Comparison of ENCODE assay signal across 10 cellular contexts in the genomic region with DNA sequence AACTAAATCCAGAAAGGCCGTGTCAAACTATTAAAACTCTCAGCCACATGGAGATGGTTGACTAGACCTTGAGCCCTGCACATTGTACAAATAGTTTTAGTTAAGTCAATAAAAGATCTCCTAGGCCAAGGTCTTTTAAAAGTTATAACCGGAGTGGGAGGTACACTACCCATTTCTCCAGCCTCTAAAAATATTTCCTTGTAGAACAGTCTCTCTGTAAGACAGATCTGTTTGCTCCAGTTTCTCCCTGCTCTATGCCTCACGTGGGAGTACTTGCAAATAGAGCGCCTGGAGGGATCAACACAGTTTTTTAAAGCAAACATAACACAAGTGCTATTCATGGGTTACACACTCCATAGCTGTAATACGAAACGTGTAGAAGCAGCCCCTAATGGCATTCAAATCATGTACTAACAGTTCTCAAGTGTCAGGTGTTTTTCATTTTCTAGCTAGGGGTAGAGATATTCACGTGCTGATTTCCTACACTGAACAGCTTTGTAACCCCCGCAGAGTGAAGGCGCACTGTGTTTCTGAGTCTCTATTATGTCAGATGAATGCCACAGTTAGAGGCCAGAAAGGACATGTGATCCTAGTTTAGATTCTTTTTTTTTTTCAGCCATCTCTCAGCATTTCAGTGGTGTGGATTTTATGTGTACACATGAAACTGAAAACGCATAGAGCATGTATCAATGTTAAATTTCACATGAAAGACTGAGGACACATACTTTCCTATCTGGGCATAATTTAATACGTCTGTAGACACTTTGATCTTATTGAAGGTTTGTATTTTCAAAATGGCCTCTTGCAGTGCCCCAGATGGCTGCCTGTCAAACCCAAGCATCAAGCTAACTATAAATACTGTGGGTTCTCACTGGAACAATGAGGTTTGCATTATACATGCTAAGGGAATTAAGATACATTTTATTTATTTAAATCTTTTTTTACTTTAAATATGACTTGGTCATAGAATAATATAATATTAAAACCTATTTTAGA.
DNase-seq lines count a peak whose midpoint lies in the region; TF ChIP-seq lines count a peak whose summit lies in the region.
"Had no signal": no experiment of that assay in that cellular context is flagged by ENCODE, and none has a peak within 500 bp of the region (broad histone marks: within the 10 kb centered on the region; RNA-seq: fewer than 3 reads in every experiment).

No MANE protein-coding gene starts in this region.

- H3K4me3 ChIP-seq in epithelial cell of esophagus (ENCODE audit: low read length), result no peak overlapping the region
- H3K4me3 ChIP-seq in osteoblast (ENCODE audit: insufficient read depth, low read length), result no peak overlapping the region
- no peak overlapping the region for H3K4me3 ChIP-seq in lower leg skin (ENCODE audit: low read depth, poor library complexity, severe bottlenecking)
- H3K4me3 ChIP-seq in ascending aorta, result no peak overlapping the region

- H3K9me3 ChIP-seq in osteoblast (ENCODE audit: low read depth, low read length) (no peaks in the 10 kb centered on the region), ascending aorta (no peaks in the 10 kb centered on the region)

- H3K4me1 ChIP-seq in osteoblast (ENCODE audit: insufficient read depth, low read length), result peaks cover 9% of the 10 kb centered on the region
- H3K4me1 ChIP-seq in ascending aorta, result no peaks in the 10 kb centered on the region

- H4K20me1 ChIP-seq in osteoblast (ENCODE audit: insufficient read depth, low read length), result no peaks in the 10 kb centered on the region

- no peak overlapping the region for H2AFZ ChIP-seq in osteoblast (ENCODE audit: low read length)

- no peak for TF ChIP-seq POLR2A in lower leg skin (IDR thresholded peaks at IDR 0.05)

- no peak overlapping the region for H3K27ac ChIP-seq in osteoblast (ENCODE audit: low read depth, low read length)
- H3K27ac ChIP-seq in ascending aorta, result no peak overlapping the region
- H3K27ac ChIP-seq: RWPE1 had no signal

- in situ Hi-C loops in G401 (cut with HindIII; ENCODE audit: low sequenced_read_pairs), result no loop called here

- H3K27me3 ChIP-seq in osteoblast (ENCODE audit: insufficient read depth, low read length) (no peaks in the 10 kb centered on the region), ascending aorta (no peaks in the 10 kb centered on the region)

- DNase-seq in G401 (ENCODE audit: low spot score) (peak; percentile 28), NCI-H2196 treated with DMSO at 0.1 percent for 48 hours (lab: John Stamatoyannopoulos, UW; ENCODE audit: unreplicated experiment) (peak; percentile 87), epithelial cell of esophagus (ENCODE audit: low read depth) (peak; percentile 83), osteoblast (ENCODE audit: insufficient read length, low spot score, missing footprints) (peak; percentile 62), lower leg skin (ENCODE audit: low spot score in 2 of 2) (no peak), amniotic stem cell (lab: John Stamatoyannopoulos, UW) (no peak), ascending aorta (ENCODE audit: low spot score in 2 of 2) (no peak), NCI-H524 (lab: John Stamatoyannopoulos, UW) (no peak)
- DNase-seq: activated CD8-positive, alpha-beta memory T cell treated with anti-CD3 and anti-CD28 coated beads, Interleukin-2, amount 50 U/mL, for 48 hours had no signal

- TF ChIP-seq CTCF in epithelial cell of esophagus (IDR thresholded peaks at IDR 0.05; ENCODE audit: insufficient read depth, low read depth, low read length, missing control alignments), result no peak
- TF ChIP-seq CTCF in osteoblast (IDR thresholded peaks at IDR 0.05; ENCODE audit: extremely low read depth, low read depth, low read length), result no peak
- TF ChIP-seq CTCF in lower leg skin (IDR thresholded peaks at IDR 0.05), result no peak
- no peak for TF ChIP-seq CTCF in ascending aorta (IDR thresholded peaks at IDR 0.05)

- H3K4me2 ChIP-seq in osteoblast (ENCODE audit: insufficient read depth, low read length), result no peak overlapping the region

- intact Hi-C loops in lower leg skin (cut with DNase I; ENCODE audit: low total_unique reads), result no loop called here
- intact Hi-C loops in ascending aorta (cut with DNase I), result no loop called here

- H3K36me3 ChIP-seq in osteoblast (ENCODE audit: insufficient read depth, low read length) (no peaks in the 10 kb centered on the region), ascending aorta (no peaks in the 10 kb centered on the region)

- WGBS in lower leg skin, 2 donors, result 51 to 64% methylated on average over 11 of the region's 11 CpGs

- H3K79me2 ChIP-seq in osteoblast (ENCODE audit: insufficient read depth, low read length), result no peaks in the 10 kb centered on the region

Comparison
In these comparisons a context has a peak if more than half of its experiments do, and no peak if none do; other contexts are left out.
1. DNase-seq: peak in G401 (single experiment), NCI-H2196 treated with DMSO at 0.1 percent for 48 hours (single experiment), epithelial cell of esophagus (single experiment) and osteoblast (single experiment); none in lower leg skin (0 of 2), amniotic stem cell (single experiment), ascending aorta (0 of 2) and NCI-H524 (0 of 2).